ENCODE assay signal across 10 cellular contexts in genomic region chr19:43799502-43800142, GRCh38. TPM values are rescaled to one million over a fixed set of nuclear protein-coding genes. Genes with fewer than 3 reads are reported as not detected.
A peak's percentile ranks its signal among the peaks of the same experiment; 100 is the strongest.
DNase-seq lines count a peak whose midpoint lies in the region; ATAC-seq, FAIRE-seq and TF ChIP-seq lines count a peak whose summit lies in the region.
"Had no signal": no experiment of that assay in that cellular context is flagged by ENCODE, and none has a peak within 500 bp of the region (broad histone marks: within the 10 kb centered on the region; RNA-seq: fewer than 3 reads in every experiment).

No MANE protein-coding gene starts in this region.

- H3K36me3 ChIP-seq in ES-I3 (ENCODE audit: insufficient read depth, low read length) (no peaks in the 10 kb centered on the region), PC-3 (ENCODE audit: low read depth, low read length) (no peaks in the 10 kb centered on the region), H1 (ENCODE audit: control insufficient read depth in 2 of 4, insufficient read depth in 4 of 4, low read length in 3 of 4) (no peaks in the 10 kb centered on the region)

- H3K27ac Mint-ChIP-seq in nephron progenitor cell = no peak overlapping the region

- no peak overlapping the region for H3K56ac ChIP-seq in H1 (replicated peaks; ENCODE audit: insufficient read length, low read depth, low read length)

- peak; percentile 32 for DNase-seq in PC-3
- DNase-seq in H1 (ENCODE audit: low read depth in 1 of 2, low spot score in 2 of 2) = no peak
- DNase-seq in nephron progenitor cell = no peak
- DNase-seq in NCI-H446 treated with DMSO at 0.1 percent for 48 hours (lab: John Stamatoyannopoulos, UW) = no peak
- no peak for DNase-seq in RCC 7860 (ENCODE audit: low spot score)
- DNase-seq in urothelium cell line (ENCODE audit: low spot score) = no peak
- DNase-seq: activated T-cell treated with anti-CD3 and anti-CD28 coated beads, Interleukin-2, amount 50 U/mL, for 1 hour; GF-D8; posterior cingulate gyrus had no signal

- no TSS peak for BruUV-seq in PC-3 (replicated peaks; lab: Mats Ljungman, UMichigan)

- no peak overlapping the region; the same call in 1 of the 2 replicates for H2BK15ac ChIP-seq in H1 (ENCODE audit: low read length)

- H3K36me3 Mint-ChIP-seq in nephron progenitor cell (ENCODE audit: low read depth) = no peaks in the 10 kb centered on the region

- peak overlapping the region; percentile 26 for H3K4me3 Mint-ChIP-seq in nephron progenitor cell

- TF ChIP-seq CTCF in PC-3 (conservative IDR thresholded peaks at IDR 0.05; ENCODE audit: low read depth, low read length) (no peak), H1 (IDR thresholded peaks at IDR 0.05; ENCODE audit: control extremely low read depth in 1 of 3, insufficient read depth in 1 of 3, low read depth in 1 of 3, low read length in 3 of 3) (no peak), nephron progenitor cell (IDR thresholded peaks at IDR 0.05) (no peak)

- no peak overlapping the region for H3K4me2 ChIP-seq in PC-3 (ENCODE audit: low read length)
- H3K4me2 ChIP-seq in H1 (ENCODE audit: insufficient read depth in 1 of 2, low read depth in 2 of 2, low read length in 2 of 2) = peak overlapping the region; percentile 75 to 98; a peak in 2 of 4 replicates

- no peaks in the 10 kb centered on the region for H3K4me1 ChIP-seq in ES-I3 (ENCODE audit: insufficient read depth, low read length)
- peaks cover 11% of the 10 kb centered on the region for H3K4me1 ChIP-seq in PC-3 (ENCODE audit: insufficient read depth, low read length)
- peaks cover 0 to 5% (median 3%) of the 10 kb centered on the region in 4 experiments; a peak in 5 of 7 replicates for H3K4me1 ChIP-seq in H1 (replicated peaks in 1 of 4; ENCODE audit: control insufficient read depth in 3 of 4, insufficient read depth in 4 of 4, low read length in 3 of 4)

- peaks cover 10% of the 10 kb centered on the region for H3K9me3 Mint-ChIP-seq in nephron progenitor cell

- H3K79me2 ChIP-seq in PC-3 (ENCODE audit: low read length) (no peaks in the 10 kb centered on the region), H1 (ENCODE audit: control insufficient read depth in 1 of 2, insufficient read depth in 2 of 2, low read length in 2 of 2) (no peaks in the 10 kb centered on the region)

- no peaks in the 10 kb centered on the region for H4K20me1 ChIP-seq in PC-3 (ENCODE audit: low read length)
- peaks cover 0 to 3% of the 10 kb centered on the region in 2 experiments for H4K20me1 ChIP-seq in H1 (replicated peaks in 1 of 2; ENCODE audit: control insufficient read depth in 1 of 2, insufficient read depth in 2 of 2, low read length in 2 of 2)

- no peak for TF ChIP-seq POLR2A in H1 (IDR thresholded peaks at IDR 0.05; ENCODE audit: control extremely low read depth in 1 of 2, low read depth in 2 of 2, low read length in 2 of 2)

- FAIRE-seq in H1 (lab: Jason Lieb, UNC) (no peak), RCC 7860 (lab: Jason Lieb, UNC) (no peak), urothelium cell line (lab: Jason Lieb, UNC) (no peak)

- peaks cover 78% of the 10 kb centered on the region for H3K27me3 Mint-ChIP-seq in nephron progenitor cell (ENCODE audit: low read depth, poor library complexity)

- no peak for TF ChIP-seq RAD21 in H1 (IDR thresholded peaks at IDR 0.05 in 1 of 2, conservative IDR thresholded peaks at IDR 0.05 in 1 of 2; ENCODE audit: low read depth in 2 of 2, low read length in 2 of 2)

- H3K4me3 ChIP-seq in PC-3 (ENCODE audit: low read length) = no peak overlapping the region
- H3K4me3 ChIP-seq in H1 (ENCODE audit: extremely low read depth in 1 of 4, insufficient read depth in 2 of 4, low read depth in 3 of 4, low read length in 4 of 4) = peak overlapping the region in 2 of 4 experiments; percentile 59 to 62; a peak in 3 of 8 replicates

- H3F3A ChIP-seq in PC-3 (ENCODE audit: low read length, unreplicated experiment) = no peaks in the 10 kb centered on the region

- no peak for TF ChIP-seq EP300 in H1 (IDR thresholded peaks at IDR 0.05; ENCODE audit: borderline replicate concordance in 1 of 2, low read depth in 2 of 2, low read length in 2 of 2)

- H2AFZ ChIP-seq in PC-3 (ENCODE audit: low read length) (no peak overlapping the region), H1 (ENCODE audit: low read length) (no peak overlapping the region)

- no peaks in the 10 kb centered on the region for H3K79me1 ChIP-seq in H1 (ENCODE audit: low read depth, low read length)

- no peak overlapping the region for H3K27ac ChIP-seq in PC-3 (ENCODE audit: low read length)
- H3K27ac ChIP-seq in H1 (ENCODE audit: low read depth, low read length) = no peak overlapping the region

- POLR2A ChIA-PET in PC-3 (lab: Charles Lee; ENCODE audit: unreplicated experiment) (no interaction called here), H1 (lab: Charles Lee; ENCODE audit: partially characterized antibody) (interaction anchor here (0.6 to 1.0 kb wide), 2 partner anchors 43 to 937 kb away, joined by 3 to 4 read pairs; no protein-coding TSS in a partner anchor)

- peaks cover 8% of the 10 kb centered on the region for H3K23me2 ChIP-seq in H1 (ENCODE audit: low read depth, low read length)

- H3K9ac ChIP-seq in ES-I3 (ENCODE audit: low read depth, low read length) (peak overlapping the region; percentile 61; the same call in 1 of the 2 replicates), PC-3 (ENCODE audit: low read length) (no peak overlapping the region), H1 (replicated peaks in 1 of 4; ENCODE audit: extremely low read depth in 1 of 4, low read depth in 3 of 4, low read length in 3 of 4) (no peak overlapping the region)

- no peak overlapping the region for H2BK120ac ChIP-seq in H1 (replicated peaks; ENCODE audit: low read depth, low read length)

- H2BK12ac ChIP-seq in H1 (ENCODE audit: low read depth, low read length) = no peak overlapping the region

- intact Hi-C loops in PC-3 (cut with micrococcal nuclease) = no loop called here

- no peak overlapping the region for H2BK20ac ChIP-seq in H1 (ENCODE audit: low read length)

- H4K8ac ChIP-seq in H1 (ENCODE audit: extremely low read depth, insufficient read depth, low read length) = no peak overlapping the region

- no peak overlapping the region for H4K5ac ChIP-seq in H1 (ENCODE audit: insufficient read length, low read depth, low read length)

- WGBS in H1 (ENCODE audit: extremely low coverage in 1 of 2, insufficient coverage in 1 of 2, insufficient read length in 1 of 2, insufficient replicate concordance in 2 of 2, low coverage in 1 of 2, low lambda C conversion rate in 2 of 2, missing lambda C conversion rate in 1 of 2), 2 experiments = 64% methylated on average over 6 of the region's 6 CpGs; no CpG with 5 or more reads in 1 of the 2 experiments

- no peaks in the 10 kb centered on the region for H3K27me3 ChIP-seq in PC-3 (ENCODE audit: low read length)
- peaks cover 4 to 36% (median 24%) of the 10 kb centered on the region in 4 experiments for H3K27me3 ChIP-seq in H1 (replicated peaks in 1 of 4; ENCODE audit: control insufficient read depth in 3 of 4, extremely low read depth in 1 of 4, insufficient read depth in 3 of 4, low read length in 3 of 4)

- no peak overlapping the region for H3K4ac ChIP-seq in H1 (replicated peaks; ENCODE audit: insufficient read length, low read depth, low read length)

- H3K9me2 ChIP-seq in PC-3 (replicated peaks; ENCODE audit: low read length) = no peaks in the 10 kb centered on the region

- H4K91ac ChIP-seq in H1 (replicated peaks; ENCODE audit: insufficient read length, low read length) = no peak overlapping the region

- no peaks in the 10 kb centered on the region for H3K4me1 Mint-ChIP-seq in nephron progenitor cell

- H2AK5ac ChIP-seq in H1 (ENCODE audit: low read depth, low read length) = no peak overlapping the region

- H3K14ac ChIP-seq in H1 (ENCODE audit: insufficient read length) = no peak overlapping the region

- CTCF ChIA-PET in PC-3 (lab: Charles Lee) (no interaction called here), H1 (lab: Charles Lee; ENCODE audit: partially characterized antibody) (interaction anchor here (0.6 to 1.3 kb wide), 9 partner anchors 10 to 368 kb away, joined by 3 to 5 read pairs (median 4); partner anchors contain the start of gene ZNF221)

- H3K18ac ChIP-seq in H1 (ENCODE audit: extremely low read depth, low read length) = no peak overlapping the region

- no peak overlapping the region for H2BK5ac ChIP-seq in H1 (ENCODE audit: low read depth, low read length)

- H3K9me3 ChIP-seq in ES-I3 (ENCODE audit: control insufficient read depth, insufficient read depth, low read length) (no peaks in the 10 kb centered on the region), PC-3 (ENCODE audit: low read length) (no peaks in the 10 kb centered on the region), H1 (ENCODE audit: insufficient read depth in 2 of 2, low read depth in 1 of 2, low read length in 1 of 2) (no peaks in the 10 kb centered on the region)

- peak; percentile 54 for ATAC-seq in PC-3

- no peak overlapping the region for H3K23ac ChIP-seq in H1 (ENCODE audit: insufficient read length)

RNA-seq across cellular contexts. Expression of gene LYPD5, which starts 2.6 kb away (rescaled TPM):
- total RNA-seq in PC-3 (2014; rRNA removed) = 0.35 and 6.8 TPM in 2 replicates
- 0.59 and 0.74 TPM in 2 replicates for total RNA-seq in H1 (2021; fragmentation: NEBNext Ultra II Directional; extraction: Animal tissue kit (Norgen Biotek cat#: 25700))
- 4.3 TPM in 2 replicates for polyA plus RNA-seq in H1 (2011; rRNA removed)
- 2.2 TPM for polyA plus RNA-seq in H1 (2011; cell fraction: cytosol; rRNA removed)
- polyA plus RNA-seq in H1 (2011; cell fraction: nucleus; rRNA removed) = 3.5 TPM
- 0.83 to 1.4 TPM (median 1.0 TPM) in 4 replicates for polyA plus RNA-seq in H1 (2012, experiment 1 of 2)
- 1.2 TPM for polyA plus RNA-seq in H1 (2012, experiment 2 of 2)
- polyA plus RNA-seq in H1 (2013, experiment 1 of 2) = 1.0 TPM
- 0.75 TPM for polyA plus RNA-seq in H1 (2013, experiment 2 of 2)
- 1.4 and 1.5 TPM in 2 replicates for polyA minus RNA-seq in H1 (2011; rRNA and poly(A)+ RNA removed)
- 0.88 TPM for polyA minus RNA-seq in H1 (2011; cell fraction: cytosol; rRNA and poly(A)+ RNA removed)
- polyA minus RNA-seq in H1 (2011; cell fraction: nucleus; rRNA and poly(A)+ RNA removed) = 6.1 TPM

RNA-seq across cellular contexts. Expression of gene KCNN4, which starts 18.8 kb away (rescaled TPM):
- 45.7 and 57.7 TPM in 2 replicates for total RNA-seq in PC-3 (2014; rRNA removed)
- 0.78 and 1.0 TPM in 2 replicates for total RNA-seq in H1 (2021; fragmentation: NEBNext Ultra II Directional; extraction: Animal tissue kit (Norgen Biotek cat#: 25700))
- polyA plus RNA-seq in H1 (2011; rRNA removed) = 1.5 and 2.0 TPM in 2 replicates
- polyA plus RNA-seq in H1 (2011; cell fraction: cytosol; rRNA removed) = 1.6 TPM
- 3.1 TPM for polyA plus RNA-seq in H1 (2011; cell fraction: nucleus; rRNA removed)
- polyA plus RNA-seq in H1 (2012, experiment 1 of 2) = 0.64 to 1.2 TPM (median 0.86 TPM) in 4 replicates
- 0.56 TPM for polyA plus RNA-seq in H1 (2012, experiment 2 of 2)
- 1.1 TPM for polyA plus RNA-seq in H1 (2013, experiment 1 of 2)
- 1.1 TPM for polyA plus RNA-seq in H1 (2013, experiment 2 of 2)
- 0.39 and 0.54 TPM in 2 replicates for polyA minus RNA-seq in H1 (2011; rRNA and poly(A)+ RNA removed)
- not detected for polyA minus RNA-seq in H1 (2011; cell fraction: cytosol; rRNA and poly(A)+ RNA removed)
- 2.1 TPM for polyA minus RNA-seq in H1 (2011; cell fraction: nucleus; rRNA and poly(A)+ RNA removed)

RNA-seq across cellular contexts. Expression of gene ZNF283, which starts 27.5 kb away (rescaled TPM):
- 3.0 and 4.0 TPM in 2 replicates for total RNA-seq in PC-3 (2014; rRNA removed)
- 3.6 and 4.3 TPM in 2 replicates for total RNA-seq in H1 (2021; fragmentation: NEBNext Ultra II Directional; extraction: Animal tissue kit (Norgen Biotek cat#: 25700))
- polyA plus RNA-seq in H1 (2011; rRNA removed) = 1.1 and 1.6 TPM in 2 replicates
- 1.8 TPM for polyA plus RNA-seq in H1 (2011; cell fraction: cytosol; rRNA removed)
- 2.0 TPM for polyA plus RNA-seq in H1 (2011; cell fraction: nucleus; rRNA removed)
- polyA plus RNA-seq in H1 (2012, experiment 1 of 2) = 3.4 to 5.3 TPM (median 3.6 TPM) in 4 replicates
- polyA plus RNA-seq in H1 (2012, experiment 2 of 2) = 0.26 TPM
- polyA plus RNA-seq in H1 (2013, experiment 1 of 2) = 3.7 TPM
- polyA plus RNA-seq in H1 (2013, experiment 2 of 2) = 4.0 TPM
- 5.0 and 9.2 TPM in 2 replicates for polyA minus RNA-seq in H1 (2011; rRNA and poly(A)+ RNA removed)
- polyA minus RNA-seq in H1 (2011; cell fraction: cytosol; rRNA and poly(A)+ RNA removed) = 2.4 TPM
- 18.0 TPM for polyA minus RNA-seq in H1 (2011; cell fraction: nucleus; rRNA and poly(A)+ RNA removed)

RNA-seq across cellular contexts. Expression of gene SMG9, which starts 44.9 kb away (rescaled TPM):
- total RNA-seq in PC-3 (2014; rRNA removed) = 48.8 and 49.1 TPM in 2 replicates
- total RNA-seq in H1 (2021; fragmentation: NEBNext Ultra II Directional; extraction: Animal tissue kit (Norgen Biotek cat#: 25700)) = 28.7 and 34.0 TPM in 2 replicates
- 20.4 and 25.6 TPM in 2 replicates for polyA plus RNA-seq in H1 (2011; rRNA removed)
- 16.5 TPM for polyA plus RNA-seq in H1 (2011; cell fraction: cytosol; rRNA removed)
- 50.0 TPM for polyA plus RNA-seq in H1 (2011; cell fraction: nucleus; rRNA removed)
- polyA plus RNA-seq in H1 (2012, experiment 1 of 2) = 21.5 to 33.3 TPM (median 28.7 TPM) in 4 replicates
- 14.0 TPM for polyA plus RNA-seq in H1 (2012, experiment 2 of 2)
- polyA plus RNA-seq in H1 (2013, experiment 1 of 2) = 13.1 TPM
- 12.1 TPM for polyA plus RNA-seq in H1 (2013, experiment 2 of 2)
- polyA minus RNA-seq in H1 (2011; rRNA and poly(A)+ RNA removed) = 13.7 and 13.8 TPM in 2 replicates
- polyA minus RNA-seq in H1 (2011; cell fraction: cytosol; rRNA and poly(A)+ RNA removed) = 12.5 TPM
- 15.1 TPM for polyA minus RNA-seq in H1 (2011; cell fraction: nucleus; rRNA and poly(A)+ RNA removed)

Comparison
In these comparisons a context has a peak if more than half of its experiments do, and no peak if none do; other contexts are left out.
1. RNA of gene KCNN4, which starts 18.8 kb away (total RNA-seq): 45.7 to 57.7 TPM in PC-3; 0.78 to 1.0 TPM in H1; every median in the first group is over 10 times any median in the second.